In genomic region chr11:76822406-76822805, GRCh38 we compare ENCODE assay signal across 1 cellular context.
TF ChIP-seq lines count a peak whose summit lies in the region.

No MANE protein-coding gene starts in this region.

TF ChIP-seq in K562, 482 proteins besides CTCF, POLR2A, EP300 and RAD21 (continues in another document):
- TF ChIP-seq ZNF140 (CRISPR knock-in tag; IDR thresholded peaks at IDR 0.05) = no peak
- no peak for TF ChIP-seq JUNB (CRISPR knock-in tag; conservative IDR thresholded peaks at IDR 0.05)
- TF ChIP-seq SMARCA5 (IDR thresholded peaks at IDR 0.05) = peak; percentile 89
- TF ChIP-seq IFI16 (CRISPR knock-in tag; IDR thresholded peaks at IDR 0.05) = no peak
- no peak for TF ChIP-seq TGIF2 (CRISPR knock-in tag; IDR thresholded peaks at IDR 0.05)
- TF ChIP-seq TFE3 (CRISPR knock-in tag; IDR thresholded peaks at IDR 0.05) = no peak
- no peak for TF ChIP-seq ZNF3 (CRISPR knock-in tag; IDR thresholded peaks at IDR 0.05)
- TF ChIP-seq ARID1B (IDR thresholded peaks at IDR 0.05) = peak; percentile 38
- TF ChIP-seq MAX (CRISPR knock-in tag; IDR thresholded peaks at IDR 0.05) = no peak
- TF ChIP-seq KDM1A (IDR thresholded peaks at IDR 0.05) = 0 out of 4 replicates have a peak, but pooled peaks of 1 of the 2 experiments have one; percentile 38
- no peak for TF ChIP-seq CCAR2 (IDR thresholded peaks at IDR 0.05; ENCODE audit: low read depth, low read length)
- no peak for TF ChIP-seq MYBL2 (IDR thresholded peaks at IDR 0.05; ENCODE audit: low read depth)
- no peak for TF ChIP-seq MYBL2 (CRISPR knock-in tag; IDR thresholded peaks at IDR 0.05; ENCODE audit: borderline replicate concordance)
- no peak for TF ChIP-seq SRSF7 (optimal IDR thresholded peaks at IDR 0.05; ENCODE audit: low read depth, low read length)
- TF ChIP-seq CEBPG (CRISPR knock-in tag; IDR thresholded peaks at IDR 0.05) = no peak
- TF ChIP-seq CEBPG (tag; conservative IDR thresholded peaks at IDR 0.05 in 1 of 2, IDR thresholded peaks at IDR 0.05 in 1 of 2) = peak; percentile 21 to 57; a peak in 2 of 4 replicates
- TF ChIP-seq AFF1 (IDR thresholded peaks at IDR 0.05; ENCODE audit: low read depth in 1 of 2, partially characterized antibody in 2 of 2) = peak in 1 of 2 experiments; percentile 38
- TF ChIP-seq NR2C1 (IDR thresholded peaks at IDR 0.05) = no peak
- no peak for TF ChIP-seq NR2C1 (tag; IDR thresholded peaks at IDR 0.05)
- TF ChIP-seq ZBTB40 (IDR thresholded peaks at IDR 0.05) = peak; percentile 59
- TF ChIP-seq ZBTB40 (CRISPR knock-in tag; IDR thresholded peaks at IDR 0.05) = no peak
- no peak for TF ChIP-seq CXXC5 (CRISPR knock-in tag; IDR thresholded peaks at IDR 0.05)
- TF ChIP-seq CAMTA2 (CRISPR knock-in tag; conservative IDR thresholded peaks at IDR 0.05) = no peak
- TF ChIP-seq ZNF592 (IDR thresholded peaks at IDR 0.05) = peak; percentile 29; the same call in 1 of the 2 replicates
- no peak for TF ChIP-seq GATAD2B (IDR thresholded peaks at IDR 0.05; ENCODE audit: borderline replicate concordance)
- no peak for TF ChIP-seq NFYB (IDR thresholded peaks at IDR 0.05; ENCODE audit: extremely low read depth, insufficient read length)
- TF ChIP-seq KLF1 (tag; IDR thresholded peaks at IDR 0.05) = no peak
- TF ChIP-seq RNF2 (IDR thresholded peaks at IDR 0.05) = no peak
- peak; percentile 23; the same call in 1 of the 2 replicates for TF ChIP-seq ZNF316 (IDR thresholded peaks at IDR 0.05)
- peak; percentile 56 for TF ChIP-seq ZFP36 (IDR thresholded peaks at IDR 0.05; ENCODE audit: low read depth, low read length, partially characterized antibody)
- no peak for TF ChIP-seq FOXP1 (CRISPR knock-in tag; IDR thresholded peaks at IDR 0.05)
- no peak for TF ChIP-seq NCOA6 (IDR thresholded peaks at IDR 0.05)
- TF ChIP-seq MCM5 (IDR thresholded peaks at IDR 0.05; ENCODE audit: low read depth) = no peak
- TF ChIP-seq MTA1 (IDR thresholded peaks at IDR 0.05; ENCODE audit: borderline replicate concordance) = peak; percentile 67; the same call in 1 of the 2 replicates
- TF ChIP-seq ATF3 (IDR thresholded peaks at IDR 0.05) = peak; percentile 77
- TF ChIP-seq ATF3 (CRISPR knock-in tag; conservative IDR thresholded peaks at IDR 0.05) = no peak
- TF ChIP-seq FIP1L1 (IDR thresholded peaks at IDR 0.05; ENCODE audit: low read depth, low read length, poor library complexity, severe bottlenecking) = no peak
- no peak for TF ChIP-seq NR2F6 (CRISPR knock-in tag; IDR thresholded peaks at IDR 0.05)
- 0 out of 2 replicates have a peak, but pooled peaks have one; percentile 6 for TF ChIP-seq JUND (IDR thresholded peaks at IDR 0.05; ENCODE audit: borderline replicate concordance, low read depth, low read length)
- TF ChIP-seq JUND (tag; IDR thresholded peaks at IDR 0.05; ENCODE audit: borderline replicate concordance, low read depth, low read length) = peak; percentile 33; the same call in 1 of the 3 replicates
- TF ChIP-seq GTF2F1 (IDR thresholded peaks at IDR 0.05; ENCODE audit: low read depth, low read length) = no peak
- peak; percentile 27; the same call in 1 of the 2 replicates for TF ChIP-seq BCOR (IDR thresholded peaks at IDR 0.05)
- no peak for TF ChIP-seq ZBTB8A (IDR thresholded peaks at IDR 0.05; ENCODE audit: partially characterized antibody)
- no peak for TF ChIP-seq ELF4 (CRISPR knock-in tag; IDR thresholded peaks at IDR 0.05)
- no peak for TF ChIP-seq ZNF785 (CRISPR knock-in tag; IDR thresholded peaks at IDR 0.05)
- TF ChIP-seq HDAC1 (IDR thresholded peaks at IDR 0.05) = peak in 1 of 2 experiments; percentile 34; a peak in 2 of 4 replicates
- peak; percentile 38 for TF ChIP-seq BRD9 (IDR thresholded peaks at IDR 0.05; ENCODE audit: low read depth, partially characterized antibody)
- TF ChIP-seq ZNF586 (CRISPR knock-in tag; conservative IDR thresholded peaks at IDR 0.05) = no peak
- TF ChIP-seq ZBTB26 (CRISPR knock-in tag; IDR thresholded peaks at IDR 0.05) = no peak
